ENCODE assay signal across 20 cellular contexts in genomic region chr9:131105952-131106351, GRCh38. TPM values are rescaled to one million over a fixed set of nuclear protein-coding genes. Genes with fewer than 3 reads are reported as not detected.
DNase-seq lines count a peak whose midpoint lies in the region; ATAC-seq and TF ChIP-seq lines count a peak whose summit lies in the region.
"Had no signal": no experiment of that assay in that cellular context is flagged by ENCODE, and none has a peak within 500 bp of the region (broad histone marks: within the 10 kb centered on the region; RNA-seq: fewer than 3 reads in every experiment).

No MANE protein-coding gene starts in this region.

- peaks cover 0 to 41% (median 0%) of the 10 kb centered on the region in 6 donors for H3K36me3 ChIP-seq in spleen
- H3K36me3 ChIP-seq: BLaER1 treated with 17β-estradiol and CSF1 and Interleukin-3, amounts not matched to agents 10 nM and 100 nM had no signal

- no peaks in the 10 kb centered on the region for H3K27me3 ChIP-seq in spleen (replicated peaks in 1 of 7)
- H3K27me3 ChIP-seq: BLaER1 treated with 17β-estradiol and CSF1 and Interleukin-3, amounts not matched to agents 10 nM and 100 nM had no signal

- peaks cover 0 to 83% (median 48%) of the 10 kb centered on the region in 6 donors for H3K4me1 ChIP-seq in spleen

- intact Hi-C loops in spleen (cut with DNase I; ENCODE audit: low total_unique reads), result no loop called here

- peak; percentile 27 for DNase-seq in SIG-M5 treated with dmso at 0.1 percent for 504 hours (lab: John Stamatoyannopoulos, UW; ENCODE audit: unreplicated experiment)
- DNase-seq in SIG-M5 (lab: John Stamatoyannopoulos, UW), result no peak
- peak; percentile 67 for DNase-seq in Jurkat, Clone E6-1 (ENCODE audit: low read depth, low spot score)
- no peak for DNase-seq in WTC11 (ENCODE audit: low spot score)
- DNase-seq in spleen, result no peak
- no peak for DNase-seq in mesenteric fat pad (ENCODE audit: low spot score)
- DNase-seq: 8988T; CD4-positive, alpha-beta memory T cell; DMS153; MM.1S; NCI-H1694; NCI-H2081; NCI-H2171; NCI-H345; NCI-H524 treated with DMSO at 0.1 percent for 48 hours; NCI-H82; OCI-M1 had no signal

- H3K36me3 Mint-ChIP-seq in WTC11, result peaks cover 26% of the 10 kb centered on the region
- H3K36me3 Mint-ChIP-seq: CD4-positive, alpha-beta memory T cell had no signal

- POLR2A ChIA-PET in WTC11 (lab: Charles Lee), result interaction anchor here (0.7 to 1.0 kb wide), 4 partner anchors 9 to 129 kb away, joined by 3 read pairs; no protein-coding TSS in a partner anchor

- H3K27ac ChIP-seq in spleen, result peak overlapping the region in 5 of 8 donors; percentile 15 to 90 (median 68)
- H3K27ac ChIP-seq: BLaER1 treated with 17β-estradiol and CSF1 and Interleukin-3, amounts not matched to agents 10 nM and 100 nM had no signal

- CTCF ChIA-PET in WTC11 (lab: Charles Lee), result no interaction called here

- no peak overlapping the region for H3K4me3 Mint-ChIP-seq in WTC11
- H3K4me3 Mint-ChIP-seq: CD4-positive, alpha-beta memory T cell had no signal

- H3K27ac Mint-ChIP-seq in WTC11, result peak overlapping the region; percentile 76; the same call in 1 of the 2 replicates
- H3K27ac Mint-ChIP-seq: CD4-positive, alpha-beta memory T cell had no signal

- no peaks in the 10 kb centered on the region for H3K9me3 Mint-ChIP-seq in WTC11

- WGBS in spleen, 5 donors, result 70 to 83% (median 76%) methylated on average over 8 of the region's 8 CpGs

- H3K9me3 ChIP-seq in spleen, result no peaks in the 10 kb centered on the region
- H3K9me3 ChIP-seq: BLaER1 treated with 17β-estradiol and CSF1 and Interleukin-3, amounts not matched to agents 10 nM and 100 nM had no signal

- H3K27me3 Mint-ChIP-seq in WTC11 (ENCODE audit: low read depth), result no peaks in the 10 kb centered on the region; the same call in 1 of the 2 replicates

- no peak overlapping the region for H3K4me3 ChIP-seq in Jurkat, Clone E6-1 (ENCODE audit: low read length)
- no peak overlapping the region for H3K4me3 ChIP-seq in spleen
- H3K4me3 ChIP-seq: BLaER1 treated with 17β-estradiol and CSF1 and Interleukin-3, amounts not matched to agents 10 nM and 100 nM had no signal

- no peak for ATAC-seq in WTC11
- no peak for ATAC-seq in HG03139 (IDR thresholded peaks at IDR 0.05; ENCODE audit: unreplicated experiment)
- ATAC-seq in HG03378 (IDR thresholded peaks at IDR 0.05; ENCODE audit: unreplicated experiment), result no peak

- no peak for TF ChIP-seq POLR2A in spleen (IDR thresholded peaks at IDR 0.05)

- TF ChIP-seq CTCF in WTC11 (IDR thresholded peaks at IDR 0.05) (no peak), spleen (IDR thresholded peaks at IDR 0.05 in 8 of 11, conservative IDR thresholded peaks at IDR 0.05 in 3 of 11) (no peak)

- H3K4me1 Mint-ChIP-seq in WTC11, result peaks cover 44% of the 10 kb centered on the region
- H3K4me1 Mint-ChIP-seq: CD4-positive, alpha-beta memory T cell had no signal

TF ChIP-seq in WTC11, 78 proteins besides CTCF, POLR2A, EP300 and RAD21:
- no peak for TF ChIP-seq FOXP4 (CRISPR knock-in tag; IDR thresholded peaks at IDR 0.05)
- no peak for TF ChIP-seq JUN (CRISPR knock-in tag; IDR thresholded peaks at IDR 0.05)
- no peak for TF ChIP-seq USF1 (CRISPR knock-in tag; IDR thresholded peaks at IDR 0.05)
- TF ChIP-seq ZSCAN18 (CRISPR knock-in tag; IDR thresholded peaks at IDR 0.05), result no peak
- no peak for TF ChIP-seq CBFB (CRISPR knock-in tag; IDR thresholded peaks at IDR 0.05; ENCODE audit: low read depth)
- no peak for TF ChIP-seq ZNF232 (CRISPR knock-in tag; IDR thresholded peaks at IDR 0.05)
- no peak for TF ChIP-seq MYBL2 (CRISPR knock-in tag; IDR thresholded peaks at IDR 0.05)
- no peak for TF ChIP-seq ESRRA (CRISPR knock-in tag; IDR thresholded peaks at IDR 0.05; ENCODE audit: borderline replicate concordance)
- no peak for TF ChIP-seq GABPB1 (CRISPR knock-in tag; IDR thresholded peaks at IDR 0.05)
- TF ChIP-seq ZNF416 (CRISPR knock-in tag; IDR thresholded peaks at IDR 0.05), result no peak
- no peak for TF ChIP-seq TP53 (CRISPR knock-in tag; IDR thresholded peaks at IDR 0.05)
- TF ChIP-seq ZNF317 (CRISPR knock-in tag; IDR thresholded peaks at IDR 0.05; ENCODE audit: borderline replicate concordance, low read depth), result no peak
- TF ChIP-seq EMX1 (CRISPR knock-in tag; IDR thresholded peaks at IDR 0.05), result no peak
- no peak for TF ChIP-seq TEAD4 (CRISPR knock-in tag; IDR thresholded peaks at IDR 0.05)
- TF ChIP-seq ZNF138 (CRISPR knock-in tag; conservative IDR thresholded peaks at IDR 0.05), result no peak
- no peak for TF ChIP-seq GTF2I (CRISPR knock-in tag; conservative IDR thresholded peaks at IDR 0.05)
- no peak for TF ChIP-seq ERG (CRISPR knock-in tag; IDR thresholded peaks at IDR 0.05)
- TF ChIP-seq ZNF396 (CRISPR knock-in tag; IDR thresholded peaks at IDR 0.05; ENCODE audit: borderline replicate concordance), result no peak
TF ChIP-seq in WTC11: peak in this region for 0.

RNA-seq across cellular contexts. Expression of gene AIF1L, which starts 9.6 kb away (rescaled TPM):
- polyA plus RNA-seq in Jurkat, Clone E6-1 (2012; ENCODE audit: insufficient read depth, insufficient read length), result 32.8 TPM
- total RNA-seq in WTC11 (2021), result 103 to 109 TPM (median 106 TPM) in 3 replicates
- 100 to 1,000 TPM; 141 to 596 (median 254) TPM for total RNA-seq in spleen
- polyA plus RNA-seq in spleen, result 100 to 1,000 TPM in 1 of 3 donors, 10 to 100 TPM in 2; 47.4 to 251 (median 59.4) TPM
- total RNA-seq in mesenteric fat pad, result 57.2 TPM
- polyA plus RNA-seq: CD4-positive, alpha-beta memory T cell had no signal

RNA-seq across cellular contexts. Expression of gene NUP214, which starts 19.4 kb away (rescaled TPM):
- 35.0 TPM for polyA plus RNA-seq in Jurkat, Clone E6-1 (2012; ENCODE audit: insufficient read depth, insufficient read length)
- total RNA-seq in WTC11 (2021) (39.9 to 42.8 TPM (median 41.8 TPM) in 3 replicates), spleen (100 to 1,000 TPM in 6 of 7 donors, 10 to 100 TPM in 1; 70.4 to 182 (median 140) TPM), mesenteric fat pad (68.4 TPM)
- polyA plus RNA-seq in spleen, result 10 to 100 TPM; 21.4 to 54.7 (median 54.2) TPM

Comparison
In these comparisons a context has a peak if more than half of its experiments do, and no peak if none do; other contexts are left out.
1. DNase-seq: peak in SIG-M5 treated with dmso at 0.1 percent for 504 hours (single experiment) and Jurkat, Clone E6-1 (single experiment); none in SIG-M5 (single experiment), WTC11 (single experiment), spleen (single experiment) and mesenteric fat pad (single experiment).